17 cellular contexts compared by ENCODE assay signal in genomic region chr18:7609617-7610016, GRCh38.
"Had no signal": no experiment of that assay in that cellular context is flagged by ENCODE, and none has a peak within 500 bp of the region (broad histone marks: within the 10 kb centered on the region; RNA-seq: fewer than 3 reads in every experiment).

No MANE protein-coding gene starts in this region.

- FAIRE-seq: small intestine, TTC549 had no signal

- H3K4me3 ChIP-seq: adrenal gland, ovary, transverse colon had no signal

- ATAC-seq: stimulated activated effector memory CD8-positive, alpha-beta T cell treated with anti-CD3 and anti-CD28 coated beads, Interleukin-12 subunit alpha, Interleukin-12 subunit beta, amount 100 ng/mL, for 72 hours had no signal

- DNase-seq: activated CD4-positive, alpha-beta T cell treated with anti-CD3 and anti-CD28 coated beads, Interleukin-2, amount 50 U/mL, for 1 hour; activated CD4-positive, CD25-positive, alpha-beta regulatory T cell; activated naive CD4-positive, alpha-beta T cell treated with anti-CD3 and anti-CD28 coated beads, Interleukin-2, amount 10 ng/mL, durations not matched to agents 7 days and 5 days; activated T-cell treated with anti-CD3 and anti-CD28 coated beads for 4 hours; adrenal gland; brain microvascular endothelial cell; cerebellar nuclear complex; endodermal cell; erythroblast; glutamatergic neuron; ovary; retina; small intestine; T-helper 2 cell; transverse colon had no signal

- H3K27ac ChIP-seq: adrenal gland, brain microvascular endothelial cell, ovary had no signal

- H3K27me3 ChIP-seq: adrenal gland, brain microvascular endothelial cell, ovary, transverse colon had no signal

- H3K36me3 ChIP-seq: adrenal gland, brain microvascular endothelial cell, ovary, transverse colon had no signal

- H3K9me3 ChIP-seq: adrenal gland, ovary, transverse colon had no signal
